In genomic region chr5:16510123-16510522, GRCh38 we compare ENCODE assay signal across 19 cellular contexts.
"Had no signal": no experiment of that assay in that cellular context is flagged by ENCODE, and none has a peak within 500 bp of the region (broad histone marks: within the 10 kb centered on the region; RNA-seq: fewer than 3 reads in every experiment).

No MANE protein-coding gene starts in this region.

- H3K27ac Mint-ChIP-seq: activated naive CD8-positive, alpha-beta T cell treated with anti-CD3 and anti-CD28 coated beads, Interleukin-2, amount 10 ng/mL, durations not matched to agents 7 days and 5 days; endodermal cell had no signal

- ATAC-seq: heart right ventricle, lower lobe of right lung had no signal

- H3K36me3 ChIP-seq: esophagus squamous epithelium, heart right ventricle, lower lobe of right lung, thoracic aorta had no signal

- H3K4me1 ChIP-seq: lower lobe of right lung had no signal

- H3K9me3 ChIP-seq: esophagus squamous epithelium, heart right ventricle, lower lobe of right lung, thoracic aorta had no signal

- H3K27me3 ChIP-seq: esophagus squamous epithelium, heart right ventricle had no signal

- H3K27ac ChIP-seq: esophagus squamous epithelium had no signal

- FAIRE-seq: TTC549 had no signal

- H3K27me3 Mint-ChIP-seq: activated naive CD8-positive, alpha-beta T cell treated with anti-CD3 and anti-CD28 coated beads, Interleukin-2, amount 10 ng/mL, durations not matched to agents 7 days and 5 days; naive B cell; type B pancreatic cell had no signal

- H3K4me3 Mint-ChIP-seq: activated naive CD8-positive, alpha-beta T cell treated with anti-CD3 and anti-CD28 coated beads, Interleukin-2, amount 10 ng/mL, durations not matched to agents 7 days and 5 days; endodermal cell; naive B cell; neural crest cell had no signal

- H3K9me3 Mint-ChIP-seq: endodermal cell, naive B cell, neural crest cell, type B pancreatic cell had no signal

- H3K4me1 Mint-ChIP-seq: neural crest cell had no signal

- DNase-seq: activated CD4-positive, alpha-beta T cell treated with anti-CD3 and anti-CD28 coated beads for 1 hour; activated CD8-positive, alpha-beta memory T cell treated with anti-CD3 and anti-CD28 coated beads, Interleukin-2, amount 50 U/mL, for 48 hours; activated naive CD4-positive, alpha-beta T cell treated with Interleukin-2 at 50 U/mL for 16 hours; activated naive CD8-positive, alpha-beta T cell treated with anti-CD3 and anti-CD28 coated beads, Interleukin-2, amount 10 ng/mL, durations not matched to agents 7 days and 5 days; activated T-cell treated with anti-CD3 and anti-CD28 coated beads, Interleukin-2, amount 50 U/mL, for 48 hours; cortex of kidney; endodermal cell; esophagus squamous epithelium; heart right ventricle; islet precursor cell; lower lobe of right lung; naive B cell; retina; stimulated activated CD4-positive, alpha-beta T cell treated with anti-CD3 and anti-CD28 coated beads, Interleukin-4, amount 100 ng/mL, for 24 hours; stimulated activated naive CD4-positive, alpha-beta T cell treated with Interleukin-2 at 50 U/mL for 16 hours had no signal

- H3K36me3 Mint-ChIP-seq: type B pancreatic cell had no signal

- H3K4me3 ChIP-seq: esophagus squamous epithelium, heart right ventricle, lower lobe of right lung, thoracic aorta had no signal
